In genomic region chr6:165849539-165850430, GRCh38 we compare ENCODE assay signal across 11 cellular contexts.
DNase-seq lines count a peak whose midpoint lies in the region; ATAC-seq and TF ChIP-seq lines count a peak whose summit lies in the region.
"Had no signal": no experiment of that assay in that cellular context is flagged by ENCODE, and none has a peak within 500 bp of the region (broad histone marks: within the 10 kb centered on the region; RNA-seq: fewer than 3 reads in every experiment).

No MANE protein-coding gene starts in this region.

- TF ChIP-seq CTCF in heart right ventricle (IDR thresholded peaks at IDR 0.05): no peak

- DNase-seq in DMS53 (lab: John Stamatoyannopoulos, UW) (peak; percentile 21), DMS53 treated with DMSO at 0.1 percent for 48 hours (lab: John Stamatoyannopoulos, UW; ENCODE audit: unreplicated experiment) (no peak), heart right ventricle (no peak), retina (peak; percentile 66)
- DNase-seq in activated CD4-positive, alpha-beta memory T cell treated with anti-CD3 and anti-CD28 coated beads, Interleukin-2, amount 10 ng/mL, durations not matched to agents 7 days and 5 days: no peak

- no peak overlapping the region for H3K9ac ChIP-seq in HUES64 (ENCODE audit: low read depth, low read length)

- no peak overlapping the region for H3K4me3 Mint-ChIP-seq in activated CD4-positive, alpha-beta memory T cell treated with anti-CD3 and anti-CD28 coated beads, Interleukin-2, amount 10 ng/mL, durations not matched to agents 7 days and 5 days
- H3K4me3 Mint-ChIP-seq: activated CD4-positive, alpha-beta memory T cell treated with anti-CD3 and anti-CD28 coated beads for 36 hours had no signal

- POLR2A ChIA-PET in activated CD4-positive, alpha-beta memory T cell treated with anti-CD3 and anti-CD28 coated beads, Interleukin-2, amount 10 ng/mL, durations not matched to agents 7 days and 5 days (lab: Charles Lee): interaction anchor here (1.2 kb wide), 1 partner anchor 410 kb away, joined by 3 read pairs; no protein-coding TSS in a partner anchor

- peaks cover 21% of the 10 kb centered on the region for H3K4me1 ChIP-seq in HUES64 (ENCODE audit: insufficient read depth, low read length)
- H3K4me1 ChIP-seq in heart right ventricle: peaks cover 5 to 35% (median 18%) of the 10 kb centered on the region in 9 donors

- intact Hi-C loops in heart right ventricle (cut with DNase I): loop anchor here (1.0 to 10.0 kb wide), 15 partner anchors 85 to 409 kb away; partner anchors contain the start of gene PDE10A (in 3 of the 10)

- H3K27me3 ChIP-seq in HUES64 (ENCODE audit: insufficient read depth, low read length): peaks cover 52% of the 10 kb centered on the region
- H3K27me3 ChIP-seq in heart right ventricle: peaks cover 10 to 69% (median 26%) of the 10 kb centered on the region in 7 donors

- H3K27ac ChIP-seq in HUES64 (ENCODE audit: low read depth, low read length): no peak overlapping the region
- H3K27ac ChIP-seq in heart right ventricle: no peak overlapping the region

- no peaks in the 10 kb centered on the region for H3K4me1 Mint-ChIP-seq in activated CD4-positive, alpha-beta memory T cell treated with anti-CD3 and anti-CD28 coated beads, Interleukin-2, amount 10 ng/mL, durations not matched to agents 7 days and 5 days

- ATAC-seq in heart right ventricle (peak in 7 of 8 donors; percentile 47 to 73 (median 61)), GM18909 (IDR thresholded peaks at IDR 0.05; ENCODE audit: poor library complexity, unreplicated experiment) (no peak), GM18861 (IDR thresholded peaks at IDR 0.05; ENCODE audit: unreplicated experiment) (no peak)

- H3K27ac Mint-ChIP-seq in activated CD4-positive, alpha-beta memory T cell treated with anti-CD3 and anti-CD28 coated beads, Interleukin-2, amount 10 ng/mL, durations not matched to agents 7 days and 5 days: no peak overlapping the region
- H3K27ac Mint-ChIP-seq: activated CD4-positive, alpha-beta memory T cell treated with anti-CD3 and anti-CD28 coated beads for 36 hours; T-cell had no signal

- H3K4me3 ChIP-seq in HUES64 (ENCODE audit: low read length) (peak overlapping the region; percentile 5; the same call in 1 of the 2 replicates), heart right ventricle (peak overlapping the region in 7 of 10 donors; percentile 8 to 37 (median 31))
- H3K4me3 ChIP-seq: mucosa of descending colon had no signal

- CTCF ChIA-PET in activated CD4-positive, alpha-beta memory T cell treated with anti-CD3 and anti-CD28 coated beads, Interleukin-2, amount 10 ng/mL, durations not matched to agents 7 days and 5 days (lab: Charles Lee): interaction anchor here (0.6 to 2.4 kb wide), 12 partner anchors 10 to 411 kb away, joined by 3 to 18 read pairs (median 4); no protein-coding TSS in a partner anchor

- WGBS in HUES64: 65% methylated on average over 27 of the region's 27 CpGs
- WGBS in heart right ventricle, 2 donors: 45 to 48% methylated on average over 27 of the region's 27 CpGs

- H3K27me3 Mint-ChIP-seq in activated CD4-positive, alpha-beta memory T cell treated with anti-CD3 and anti-CD28 coated beads, Interleukin-2, amount 10 ng/mL, durations not matched to agents 7 days and 5 days: peaks cover 57% of the 10 kb centered on the region

- no peaks in the 10 kb centered on the region for H3K36me3 Mint-ChIP-seq in activated CD4-positive, alpha-beta memory T cell treated with anti-CD3 and anti-CD28 coated beads, Interleukin-2, amount 10 ng/mL, durations not matched to agents 7 days and 5 days (ENCODE audit: low read depth)
- H3K36me3 Mint-ChIP-seq: activated CD4-positive, alpha-beta memory T cell treated with anti-CD3 and anti-CD28 coated beads for 36 hours; T-cell had no signal

- H3K9me3 Mint-ChIP-seq in activated CD4-positive, alpha-beta memory T cell treated with anti-CD3 and anti-CD28 coated beads, Interleukin-2, amount 10 ng/mL, durations not matched to agents 7 days and 5 days: no peaks in the 10 kb centered on the region
- H3K9me3 Mint-ChIP-seq: activated CD4-positive, alpha-beta memory T cell treated with anti-CD3 and anti-CD28 coated beads for 36 hours; T-cell had no signal

- H3K9me3 ChIP-seq in HUES64 (ENCODE audit: insufficient read depth, low read depth, low read length) (no peaks in the 10 kb centered on the region), heart right ventricle (no peaks in the 10 kb centered on the region)
- H3K9me3 ChIP-seq: mucosa of descending colon had no signal

- no peaks in the 10 kb centered on the region for H3K36me3 ChIP-seq in HUES64 (ENCODE audit: insufficient read depth, low read length)
- H3K36me3 ChIP-seq in heart right ventricle: no peaks in the 10 kb centered on the region

Comparison
In these comparisons a context has a peak if more than half of its experiments do, and no peak if none do; other contexts are left out.
1. DNase-seq: peak in DMS53 (single experiment) and retina (single experiment); none in DMS53 treated with DMSO at 0.1 percent for 48 hours (single experiment), heart right ventricle (0 of 2) and activated CD4-positive, alpha-beta memory T cell treated with anti-CD3 and anti-CD28 coated beads, Interleukin-2, amount 10 ng/mL, durations not matched to agents 7 days and 5 days (single experiment).
2. ATAC-seq: peak in heart right ventricle (7 of 8); none in GM18909 (single experiment) and GM18861 (single experiment).